Comparison of ENCODE assay signal across 2 cellular contexts in genomic region chr4:151294833-151295496, GRCh38.
A peak's percentile ranks its signal among the peaks of the same experiment; 100 is the strongest.
TF ChIP-seq lines count a peak whose summit lies in the region.

No MANE protein-coding gene starts in this region.

TF ChIP-seq in H1, 55 proteins besides CTCF, POLR2A, EP300 and RAD21:
- TF ChIP-seq E2F6 (IDR thresholded peaks at IDR 0.05) (no peak), TCF12 (IDR thresholded peaks at IDR 0.05; ENCODE audit: low read depth, low read length) (no peak), POLR2AphosphoS5 (IDR thresholded peaks at IDR 0.05; ENCODE audit: low read depth, low read length) (no peak), MAX (IDR thresholded peaks at IDR 0.05) (no peak), CTBP2 (IDR thresholded peaks at IDR 0.05; ENCODE audit: borderline replicate concordance, insufficient read depth, insufficient read length, low read length) (no peak), GABPA (IDR thresholded peaks at IDR 0.05; ENCODE audit: borderline replicate concordance, insufficient read depth, low read length) (no peak), EZH2 (IDR thresholded peaks at IDR 0.05; ENCODE audit: low read depth, low read length, severe bottlenecking) (no peak), SIRT6 (IDR thresholded peaks at IDR 0.05; ENCODE audit: low read length) (no peak), HDAC6 (IDR thresholded peaks at IDR 0.05; ENCODE audit: low read depth, low read length) (no peak), SP2 (IDR thresholded peaks at IDR 0.05; ENCODE audit: low read length) (no peak)
TF ChIP-seq in H1: peak in this region for 0.

TF ChIP-seq in liver, 16 proteins besides CTCF, POLR2A, EP300 and RAD21:
- TF ChIP-seq REST (IDR thresholded peaks at IDR 0.05) (no peak), JUND (IDR thresholded peaks at IDR 0.05) (no peak), SP1 (IDR thresholded peaks at IDR 0.05) (peak; percentile 23), TAF1 (conservative IDR thresholded peaks at IDR 0.05) (no peak), HNF4G (IDR thresholded peaks at IDR 0.05) (no peak), ZBTB33 (IDR thresholded peaks at IDR 0.05) (no peak), RXRA (IDR thresholded peaks at IDR 0.05) (peak; percentile 44 to 72), EGR1 (IDR thresholded peaks at IDR 0.05; ENCODE audit: low read depth in 2 of 2) (no peak), FOXA1 (IDR thresholded peaks at IDR 0.05) (no peak), HNF4A (conservative IDR thresholded peaks at IDR 0.05) (peak; percentile 62 to 66), FOXA2 (IDR thresholded peaks at IDR 0.05) (no peak), NR2F2 (IDR thresholded peaks at IDR 0.05) (no peak), MAX (IDR thresholded peaks at IDR 0.05) (no peak), GABPA (IDR thresholded peaks at IDR 0.05 in 1 of 2, conservative IDR thresholded peaks at IDR 0.05 in 1 of 2) (no peak), ATF3 (IDR thresholded peaks at IDR 0.05) (no peak), YY1 (IDR thresholded peaks at IDR 0.05) (no peak)
